14 cellular contexts compared by ENCODE assay signal in the genomic region with DNA sequence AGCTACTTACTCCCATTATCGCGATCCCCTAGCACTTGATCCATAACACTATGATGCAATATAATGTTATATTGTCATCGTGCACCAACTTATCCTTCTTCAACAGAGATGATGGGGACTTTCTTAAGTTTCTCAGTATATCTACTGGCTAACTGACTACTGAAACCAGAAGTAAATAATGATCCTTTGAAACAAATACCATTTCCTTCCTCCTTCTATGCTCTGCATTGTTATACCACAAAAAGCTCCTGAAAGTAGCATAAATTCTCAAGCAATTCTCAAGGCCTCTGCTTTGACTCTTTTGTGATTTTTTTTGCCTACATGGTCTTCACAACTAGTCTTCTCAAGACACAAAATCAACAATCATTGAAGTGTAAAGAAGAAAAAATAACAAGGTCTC.
DNase-seq lines count a peak whose midpoint lies in the region; ATAC-seq and TF ChIP-seq lines count a peak whose summit lies in the region.
"Had no signal": no experiment of that assay in that cellular context is flagged by ENCODE, and none has a peak within 500 bp of the region (broad histone marks: within the 10 kb centered on the region; RNA-seq: fewer than 3 reads in every experiment).

No MANE protein-coding gene starts in this region.

- TF ChIP-seq CTCF in KMS-11 (conservative IDR thresholded peaks at IDR 0.05; ENCODE audit: low read depth, low read length) (no peak), GM20000 (IDR thresholded peaks at IDR 0.05; ENCODE audit: extremely low read depth, missing control alignments) (no peak), progenitor cell of endocrine pancreas (IDR thresholded peaks at IDR 0.05; ENCODE audit: unreplicated experiment) (no peak)

- 0 out of 2 replicates have a peak overlapping the region, but pooled peaks have one; percentile 6 for H2AFZ ChIP-seq in KMS-11 (ENCODE audit: low read depth)

- peak; percentile 51 for ATAC-seq in GM19328 (IDR thresholded peaks at IDR 0.05; ENCODE audit: unreplicated experiment)
- ATAC-seq in HG02943 (IDR thresholded peaks at IDR 0.05; ENCODE audit: low read depth, unreplicated experiment) = peak; percentile 63
- ATAC-seq in natural killer cell treated with Interleukin-12 subunit alpha and Interleukin-12 subunit beta and Interleukin-15 and Interleukin-18, amount 100 ng/mL, for 72 hours = no peak
- no peak for ATAC-seq in HG03039 (IDR thresholded peaks at IDR 0.05; ENCODE audit: unreplicated experiment)

- H3K79me2 ChIP-seq in KMS-11 (ENCODE audit: insufficient read depth, low read depth) = no peaks in the 10 kb centered on the region

- DNase-seq in CD1c-positive myeloid dendritic cell (ENCODE audit: extremely low spot score) (peak; percentile 10), GM20000 (ENCODE audit: low spot score) (no peak), progenitor cell of endocrine pancreas (ENCODE audit: low spot score, unreplicated experiment) (no peak)
- no peak for DNase-seq in natural killer cell treated with Interleukin-12 subunit alpha and Interleukin-12 subunit beta and Interleukin-15 and Interleukin-18, amount 100 ng/mL, for 72 hours (ENCODE audit: low spot score)
- DNase-seq: activated CD4-positive, alpha-beta memory T cell treated with anti-CD3 and anti-CD28 coated beads, Interleukin-2, amount 10 ng/mL, durations not matched to agents 7 days and 5 days; activated naive CD8-positive, alpha-beta T cell treated with anti-CD3 and anti-CD28 coated beads, Interleukin-2, amount 10 ng/mL, durations not matched to agents 7 days and 5 days; DMS79; NCI-H1105; tibial artery had no signal

- H3K4me1 Mint-ChIP-seq in natural killer cell treated with Interleukin-12 subunit alpha and Interleukin-12 subunit beta and Interleukin-15 and Interleukin-18, amount 100 ng/mL, for 72 hours (ENCODE audit: low read depth in 2 of 2) = no peaks in the 10 kb centered on the region
- no peaks in the 10 kb centered on the region for H3K4me1 Mint-ChIP-seq in progenitor cell of endocrine pancreas (ENCODE audit: low read depth)

- no peak overlapping the region for H3K9ac ChIP-seq in KMS-11

- peaks cover 12% of the 10 kb centered on the region for H3K4me1 ChIP-seq in KMS-11 (ENCODE audit: low read depth, poor library complexity, severe bottlenecking)
- H3K4me1 ChIP-seq: tibial artery had no signal

- no peak overlapping the region for H3K27ac ChIP-seq in KMS-11
- H3K27ac ChIP-seq: tibial artery had no signal

- no peaks in the 10 kb centered on the region for H4K20me1 ChIP-seq in KMS-11 (ENCODE audit: insufficient read depth)

- no peak overlapping the region for H3K27ac Mint-ChIP-seq in natural killer cell treated with Interleukin-12 subunit alpha and Interleukin-12 subunit beta and Interleukin-15 and Interleukin-18, amount 100 ng/mL, for 72 hours
- H3K27ac Mint-ChIP-seq in progenitor cell of endocrine pancreas = no peak overlapping the region
- H3K27ac Mint-ChIP-seq: activated CD4-positive, alpha-beta memory T cell treated with anti-CD3 and anti-CD28 coated beads, Interleukin-2, amount 10 ng/mL, durations not matched to agents 7 days and 5 days; activated naive CD8-positive, alpha-beta T cell treated with anti-CD3 and anti-CD28 coated beads, Interleukin-2, amount 10 ng/mL, durations not matched to agents 7 days and 5 days; T-helper 1 cell treated with Interleukin-12 subunit alpha and Interleukin-12 subunit beta and Interleukin-4 antibody, amounts not matched to agents 30 μg/mL and 1 μg/mL, for 36 hours had no signal

- H3K4me3 ChIP-seq in KMS-11 (IDR thresholded peaks at IDR 0.05; ENCODE audit: insufficient read depth, low read depth, low read length) = no peak overlapping the region
- H3K4me3 ChIP-seq: tibial artery had no signal

- H3K4me2 ChIP-seq in KMS-11 = no peak overlapping the region; the same call in 1 of the 2 replicates

- H3K9me3 Mint-ChIP-seq in natural killer cell treated with Interleukin-12 subunit alpha and Interleukin-12 subunit beta and Interleukin-15 and Interleukin-18, amount 100 ng/mL, for 72 hours = no peaks in the 10 kb centered on the region
- no peaks in the 10 kb centered on the region for H3K9me3 Mint-ChIP-seq in progenitor cell of endocrine pancreas (ENCODE audit: low read depth)
- H3K9me3 Mint-ChIP-seq: activated CD4-positive, alpha-beta memory T cell treated with anti-CD3 and anti-CD28 coated beads, Interleukin-2, amount 10 ng/mL, durations not matched to agents 7 days and 5 days; activated naive CD8-positive, alpha-beta T cell treated with anti-CD3 and anti-CD28 coated beads, Interleukin-2, amount 10 ng/mL, durations not matched to agents 7 days and 5 days; T-helper 1 cell treated with Interleukin-12 subunit alpha and Interleukin-12 subunit beta and Interleukin-4 antibody, amounts not matched to agents 30 μg/mL and 1 μg/mL, for 36 hours had no signal

- no peaks in the 10 kb centered on the region for H3K36me3 Mint-ChIP-seq in natural killer cell treated with Interleukin-12 subunit alpha and Interleukin-12 subunit beta and Interleukin-15 and Interleukin-18, amount 100 ng/mL, for 72 hours
- H3K36me3 Mint-ChIP-seq in progenitor cell of endocrine pancreas (ENCODE audit: insufficient read depth) = no peaks in the 10 kb centered on the region
- H3K36me3 Mint-ChIP-seq: activated naive CD8-positive, alpha-beta T cell treated with anti-CD3 and anti-CD28 coated beads, Interleukin-2, amount 10 ng/mL, durations not matched to agents 7 days and 5 days had no signal

- peaks cover 5 to 37% of the 10 kb centered on the region in 2 donors for H3K27me3 Mint-ChIP-seq in natural killer cell treated with Interleukin-12 subunit alpha and Interleukin-12 subunit beta and Interleukin-15 and Interleukin-18, amount 100 ng/mL, for 72 hours
- H3K27me3 Mint-ChIP-seq in progenitor cell of endocrine pancreas = peaks cover 5% of the 10 kb centered on the region

- H3K36me3 ChIP-seq in KMS-11 (ENCODE audit: insufficient read depth) = no peaks in the 10 kb centered on the region
- H3K36me3 ChIP-seq: tibial artery had no signal

- no peaks in the 10 kb centered on the region for H3K27me3 ChIP-seq in KMS-11 (ENCODE audit: insufficient read depth, low read depth)
- H3K27me3 ChIP-seq: tibial artery had no signal

- no peak overlapping the region for H3K4me3 Mint-ChIP-seq in natural killer cell treated with Interleukin-12 subunit alpha and Interleukin-12 subunit beta and Interleukin-15 and Interleukin-18, amount 100 ng/mL, for 72 hours
- no peak overlapping the region for H3K4me3 Mint-ChIP-seq in progenitor cell of endocrine pancreas (ENCODE audit: low read depth)
- H3K4me3 Mint-ChIP-seq: activated CD4-positive, alpha-beta memory T cell treated with anti-CD3 and anti-CD28 coated beads, Interleukin-2, amount 10 ng/mL, durations not matched to agents 7 days and 5 days; activated naive CD8-positive, alpha-beta T cell treated with anti-CD3 and anti-CD28 coated beads, Interleukin-2, amount 10 ng/mL, durations not matched to agents 7 days and 5 days; T-helper 1 cell treated with Interleukin-12 subunit alpha and Interleukin-12 subunit beta and Interleukin-4 antibody, amounts not matched to agents 30 μg/mL and 1 μg/mL, for 36 hours had no signal

Comparison
In these comparisons a context has a peak if more than half of its experiments do, and no peak if none do; other contexts are left out.
1. ATAC-seq: peak in GM19328 (single experiment) and HG02943 (single experiment); none in natural killer cell treated with Interleukin-12 subunit alpha and Interleukin-12 subunit beta and Interleukin-15 and Interleukin-18, amount 100 ng/mL, for 72 hours (0 of 2) and HG03039 (single experiment).